In genomic region chr1:102595106-102595505, GRCh38 we compare ENCODE assay signal across 23 cellular contexts.
DNase-seq lines count a peak whose midpoint lies in the region; ATAC-seq and TF ChIP-seq lines count a peak whose summit lies in the region.
"Had no signal": no experiment of that assay in that cellular context is flagged by ENCODE, and none has a peak within 500 bp of the region (broad histone marks: within the 10 kb centered on the region; RNA-seq: fewer than 3 reads in every experiment).

No MANE protein-coding gene starts in this region.

- no peak for TF ChIP-seq EP300 in upper lobe of left lung (IDR thresholded peaks at IDR 0.05)

- H3K4me1 Mint-ChIP-seq in activated T-helper 2 cell treated with anti-CD3 and anti-CD28 coated beads, Interferon-gamma antibody, Interleukin-2, Interleukin-4, amounts not matched to agents 10 μg/mL and 5 μg/mL and 100 μg/mL, durations not matched to agents 14 hours and 24 hours and 36 hours (ENCODE audit: low read depth): no peaks in the 10 kb centered on the region
- H3K4me1 Mint-ChIP-seq: CD4-positive, CD25-positive, alpha-beta regulatory T cell; GM23338; IgD-negative memory B cell had no signal

- H3K9ac ChIP-seq in DND-41 (ENCODE audit: low read depth, low read length): no peak overlapping the region

- H3K4me3 Mint-ChIP-seq in activated T-helper 2 cell treated with anti-CD3 and anti-CD28 coated beads, Interferon-gamma antibody, Interleukin-2, Interleukin-4, amounts not matched to agents 10 μg/mL and 5 μg/mL and 100 μg/mL, durations not matched to agents 14 hours and 24 hours and 36 hours (ENCODE audit: low read depth): no peak overlapping the region
- H3K4me3 Mint-ChIP-seq: CD4-positive, CD25-positive, alpha-beta regulatory T cell; GM23338; IgD-negative memory B cell had no signal

- H3K9me3 ChIP-seq in DND-41 (ENCODE audit: insufficient read depth, low read length, severe bottlenecking): no peaks in the 10 kb centered on the region
- no peaks in the 10 kb centered on the region for H3K9me3 ChIP-seq in upper lobe of left lung
- H3K9me3 ChIP-seq: BE2C, HAP-1, MG63 had no signal

- H3K9me3 Mint-ChIP-seq in activated T-helper 2 cell treated with anti-CD3 and anti-CD28 coated beads, Interferon-gamma antibody, Interleukin-2, Interleukin-4, amounts not matched to agents 10 μg/mL and 5 μg/mL and 100 μg/mL, durations not matched to agents 14 hours and 24 hours and 36 hours: peaks cover 4% of the 10 kb centered on the region
- H3K9me3 Mint-ChIP-seq: GM23338 had no signal

- no peaks in the 10 kb centered on the region for H3K27me3 ChIP-seq in DND-41 (ENCODE audit: insufficient read depth, low read length, poor library complexity)
- H3K27me3 ChIP-seq in brain microvascular endothelial cell (replicated peaks): no peaks in the 10 kb centered on the region
- no peaks in the 10 kb centered on the region for H3K27me3 ChIP-seq in upper lobe of left lung
- H3K27me3 ChIP-seq: BE2C, MG63 had no signal

- H2AFZ ChIP-seq in DND-41 (ENCODE audit: low read depth, low read length): no peak overlapping the region
- H2AFZ ChIP-seq: GM23338 had no signal

- no peak for TF ChIP-seq POLR2A in upper lobe of left lung (IDR thresholded peaks at IDR 0.05)

- no peaks in the 10 kb centered on the region for H3K36me3 Mint-ChIP-seq in activated T-helper 2 cell treated with anti-CD3 and anti-CD28 coated beads, Interferon-gamma antibody, Interleukin-2, Interleukin-4, amounts not matched to agents 10 μg/mL and 5 μg/mL and 100 μg/mL, durations not matched to agents 14 hours and 24 hours and 36 hours (ENCODE audit: low read depth)
- H3K36me3 Mint-ChIP-seq: CD4-positive, CD25-positive, alpha-beta regulatory T cell; IgD-negative memory B cell had no signal

- TF ChIP-seq CTCF in DND-41 (IDR thresholded peaks at IDR 0.05; ENCODE audit: borderline replicate concordance, extremely low read depth, low read length, poor library complexity, severe bottlenecking): no peak
- no peak for TF ChIP-seq CTCF in brain microvascular endothelial cell (IDR thresholded peaks at IDR 0.05; ENCODE audit: low read depth, low read length, missing control alignments)
- TF ChIP-seq CTCF in upper lobe of left lung (IDR thresholded peaks at IDR 0.05): no peak

- no peak for DNase-seq in DND-41
- peak; percentile 7 for DNase-seq in M059J (ENCODE audit: low read depth)
- peak; percentile 1 for DNase-seq in brain microvascular endothelial cell
- DNase-seq in myocyte (ENCODE audit: low read depth): peak; percentile 32
- no peak for DNase-seq in activated T-helper 2 cell treated with anti-CD3 and anti-CD28 coated beads, Interferon-gamma antibody, Interleukin-2, Interleukin-4, amounts not matched to agents 10 μg/mL and 5 μg/mL and 100 μg/mL, durations not matched to agents 14 hours and 24 hours and 36 hours (ENCODE audit: low spot score)
- no peak for DNase-seq in upper lobe of left lung
- DNase-seq in hypothalamus (lab: John Stamatoyannopoulos, UW): no peak
- DNase-seq in anterior cingulate cortex (lab: John Stamatoyannopoulos, UW): no peak
- DNase-seq: BE2C; CD4-positive, CD25-positive, alpha-beta regulatory T cell; Kasumi-1; MG63; NCI-H1417 treated with DMSO at 0.1 percent for 48 hours; NCI-H187; NCI-H446 treated with DMSO at 0.1 percent for 48 hours; NCI-H526 treated with DMSO at 0.1 percent for 48 hours; PC-3; RPMI8226; SHP77 treated with DMSO at 0.1 percent for 48 hours had no signal

- H4K20me1 ChIP-seq in DND-41 (ENCODE audit: insufficient read depth, low read length): no peaks in the 10 kb centered on the region

- H3K36me3 ChIP-seq in DND-41 (ENCODE audit: insufficient read depth, low read length) (no peaks in the 10 kb centered on the region), brain microvascular endothelial cell (replicated peaks) (no peaks in the 10 kb centered on the region), upper lobe of left lung (no peaks in the 10 kb centered on the region)
- H3K36me3 ChIP-seq: BE2C, HAP-1, MG63 had no signal

- ATAC-seq in DND-41 (ENCODE audit: insufficient read depth, low read depth): peak; percentile 31; the same call in 1 of the 3 replicates
- no peak for ATAC-seq in upper lobe of left lung (ENCODE audit: low FRiP score in 2 of 2)
- ATAC-seq: GM23338, PC-3 had no signal

- intact Hi-C loops in activated T-helper 2 cell treated with anti-CD3 and anti-CD28 coated beads, Interferon-gamma antibody, Interleukin-2, Interleukin-4, amounts not matched to agents 10 μg/mL and 5 μg/mL and 100 μg/mL, durations not matched to agents 14 hours and 24 hours and 36 hours (cut with micrococcal nuclease): no loop called here

- no peak overlapping the region for H3K27ac ChIP-seq in DND-41 (ENCODE audit: low read length)
- H3K27ac ChIP-seq in brain microvascular endothelial cell: no peak overlapping the region
- no peak overlapping the region for H3K27ac ChIP-seq in upper lobe of left lung
- H3K27ac ChIP-seq: SK-N-MC had no signal

- no peak overlapping the region for H3K27ac Mint-ChIP-seq in activated T-helper 2 cell treated with anti-CD3 and anti-CD28 coated beads, Interferon-gamma antibody, Interleukin-2, Interleukin-4, amounts not matched to agents 10 μg/mL and 5 μg/mL and 100 μg/mL, durations not matched to agents 14 hours and 24 hours and 36 hours
- H3K27ac Mint-ChIP-seq: GM23338, IgD-negative memory B cell had no signal

- no peak overlapping the region for H3K4me3 ChIP-seq in DND-41 (ENCODE audit: low read depth in 1 of 2, low read length in 2 of 2)
- H3K4me3 ChIP-seq in brain microvascular endothelial cell (ENCODE audit: low read depth, low read length): no peak overlapping the region
- no peak overlapping the region for H3K4me3 ChIP-seq in upper lobe of left lung
- H3K4me3 ChIP-seq: GM23338, HAP-1, MG63, SK-N-MC had no signal

- in situ Hi-C loops in brain microvascular endothelial cell (cut with HindIII; ENCODE audit: low pct_ligation_motif_present, low sequenced_read_pairs): no loop called here

- no peak overlapping the region for H3K4me2 ChIP-seq in DND-41 (ENCODE audit: insufficient read depth, low read length)
- H3K4me2 ChIP-seq: GM23338 had no signal

- no peaks in the 10 kb centered on the region for H3K27me3 Mint-ChIP-seq in activated T-helper 2 cell treated with anti-CD3 and anti-CD28 coated beads, Interferon-gamma antibody, Interleukin-2, Interleukin-4, amounts not matched to agents 10 μg/mL and 5 μg/mL and 100 μg/mL, durations not matched to agents 14 hours and 24 hours and 36 hours (ENCODE audit: low read depth)
- H3K27me3 Mint-ChIP-seq: CD4-positive, CD25-positive, alpha-beta regulatory T cell; IgD-negative memory B cell had no signal

- H3K4me1 ChIP-seq in DND-41 (ENCODE audit: insufficient read depth, low read length) (no peaks in the 10 kb centered on the region), upper lobe of left lung (no peaks in the 10 kb centered on the region)
- H3K4me1 ChIP-seq: HAP-1 had no signal

- 92 to 94% methylated on average over 2 of the region's 2 CpGs for WGBS in upper lobe of left lung, 2 donors

- H3K79me2 ChIP-seq in DND-41 (ENCODE audit: insufficient read depth, low read length): no peaks in the 10 kb centered on the region

Comparison
In these comparisons a context has a peak if more than half of its experiments do, and no peak if none do; other contexts are left out.
1. DNase-seq: peak in M059J (single experiment), brain microvascular endothelial cell (single experiment) and myocyte (single experiment); none in DND-41 (single experiment), activated T-helper 2 cell treated with anti-CD3 and anti-CD28 coated beads, Interferon-gamma antibody, Interleukin-2, Interleukin-4, amounts not matched to agents 10 μg/mL and 5 μg/mL and 100 μg/mL, durations not matched to agents 14 hours and 24 hours and 36 hours (single experiment), upper lobe of left lung (0 of 2), hypothalamus (0 of 51) and anterior cingulate cortex (0 of 58).